ENCODE assay signal across 11 cellular contexts in the genomic region with DNA sequence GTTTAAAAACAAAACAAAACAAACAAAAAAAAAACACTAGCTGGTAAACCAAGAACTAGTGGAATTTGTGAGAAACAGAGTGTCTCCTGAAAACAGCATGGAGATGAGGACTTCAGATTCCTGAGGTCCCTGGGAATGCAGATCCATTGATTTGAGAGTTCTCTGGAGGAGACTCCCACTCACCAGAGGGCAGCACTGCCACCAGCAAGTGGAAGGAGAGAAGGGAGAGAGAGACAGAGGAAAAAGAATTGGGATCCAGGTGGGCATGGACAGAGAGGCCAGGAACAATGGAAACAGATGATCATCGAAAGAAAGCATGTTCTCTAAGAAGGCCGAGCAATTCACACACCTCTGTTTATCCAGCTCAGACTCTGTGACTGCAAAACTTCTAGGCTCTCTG. TPM values are rescaled to one million over a fixed set of nuclear protein-coding genes. Genes with fewer than 3 reads are reported as not detected.
A peak's percentile ranks its signal among the peaks of the same experiment; 100 is the strongest.
DNase-seq lines count a peak whose midpoint lies in the region; ATAC-seq and TF ChIP-seq lines count a peak whose summit lies in the region.
"Had no signal": no experiment of that assay in that cellular context is flagged by ENCODE, and none has a peak within 500 bp of the region (broad histone marks: within the 10 kb centered on the region; RNA-seq: fewer than 3 reads in every experiment).

No MANE protein-coding gene starts in this region.

- H3K4me1 Mint-ChIP-seq in type B pancreatic cell (ENCODE audit: unreplicated experiment): peaks cover 21% of the 10 kb centered on the region

- H3K9me3 Mint-ChIP-seq in type B pancreatic cell: no peaks in the 10 kb centered on the region

- H3K4me3 ChIP-seq in heart right ventricle: no peak overlapping the region

- TF ChIP-seq CTCF in heart right ventricle (IDR thresholded peaks at IDR 0.05): peak; percentile 8 to 62 (median 39)
- TF ChIP-seq CTCF in type B pancreatic cell (conservative IDR thresholded peaks at IDR 0.05): peak; percentile 31

- peak overlapping the region in 7 of 10 donors; percentile 10 to 59 (median 22) for H3K27ac ChIP-seq in heart right ventricle

- no peak overlapping the region for H3K4me3 Mint-ChIP-seq in type B pancreatic cell

- H3K27ac Mint-ChIP-seq in type B pancreatic cell: no peak overlapping the region

- 73 to 80% methylated on average over 2 of the region's 2 CpGs for WGBS in heart right ventricle, 2 donors

- no peaks in the 10 kb centered on the region for H3K36me3 ChIP-seq in heart right ventricle

- H3K27me3 ChIP-seq in heart right ventricle: no peaks in the 10 kb centered on the region

- H3K27me3 Mint-ChIP-seq in type B pancreatic cell: peaks cover 17% of the 10 kb centered on the region

- ATAC-seq in heart right ventricle (no peak), left cardiac atrium (no peak), HG03097 (IDR thresholded peaks at IDR 0.05; ENCODE audit: low FRiP score, unreplicated experiment) (no peak)

- in situ Hi-C loops in SK-MEL-5 (cut with HindIII; ENCODE audit: low pct_unique_long_range_greater_than_20kb, low sequenced_read_pairs): no loop called here

- H3K36me3 Mint-ChIP-seq in type B pancreatic cell: peaks cover 1% of the 10 kb centered on the region

- peaks cover 0 to 53% (median 33%) of the 10 kb centered on the region in 9 donors for H3K4me1 ChIP-seq in heart right ventricle

- DNase-seq in heart right ventricle (no peak), left cardiac atrium (no peak), SK-MEL-5 (ENCODE audit: low read depth, low spot score) (peak; percentile 72), foreskin melanocyte (peak; percentile 51), type B pancreatic cell (ENCODE audit: extremely low spot score, unreplicated experiment) (no peak), NOMO-1 treated with dmso at 0.1 percent for 144 hours (lab: John Stamatoyannopoulos, UW; ENCODE audit: unreplicated experiment) (no peak)
- no peak for DNase-seq in NK-92 treated with Interleukin-12 subunit alpha and Interleukin-12 subunit beta, amount 100 ng/mL, for 24 hours (lab: John Stamatoyannopoulos, UW)
- DNase-seq: DMS79; SIG-M5; stimulated activated naive CD4-positive, alpha-beta T cell had no signal

- intact Hi-C loops in heart right ventricle (cut with DNase I) (loop anchor here in 4 of 10 donors (2.0 to 10.0 kb wide), 4 partner anchors 72 to 279 kb away; no protein-coding TSS in a partner anchor), left cardiac atrium (cut with DNase I) (loop anchor here (5.0 to 10.0 kb wide), 3 partner anchors 52 to 261 kb away; no protein-coding TSS in a partner anchor)

- no peaks in the 10 kb centered on the region for H3K9me3 ChIP-seq in heart right ventricle

RNA-seq across cellular contexts. Expression of a gene that starts 31.8 kb away (rescaled TPM):
- 10 to 100 TPM; 33.1 to 93.4 (median 53.2) TPM for total RNA-seq in heart right ventricle
- 10 to 100 TPM; 21.3 to 21.4 TPM for polyA plus RNA-seq in heart right ventricle
- total RNA-seq in left cardiac atrium: 10 to 100 TPM; 52.7 to 68.5 TPM
- total RNA-seq in SK-MEL-5 (2014; rRNA removed; shearing (Covaris generic)): 66.6 and 66.7 TPM in 2 replicates
- polyA plus RNA-seq in SK-MEL-5 (2015; cell fraction: cytosol; rRNA removed): 76.0 and 81.3 TPM in 2 replicates
- polyA plus RNA-seq in SK-MEL-5 (2015; cell fraction: nucleus; rRNA removed): 31.0 and 38.5 TPM in 2 replicates
- total RNA-seq in type B pancreatic cell (ENCODE audit: low replicate concordance): 14.6 and 40.6 TPM in 2 replicates

Comparison
In these comparisons a context has a peak if more than half of its experiments do, and no peak if none do; other contexts are left out.
1. DNase-seq: peak in SK-MEL-5 (single experiment) and foreskin melanocyte (single experiment); none in heart right ventricle (0 of 2), left cardiac atrium (single experiment), type B pancreatic cell (single experiment), NOMO-1 treated with dmso at 0.1 percent for 144 hours (single experiment) and NK-92 treated with Interleukin-12 subunit alpha and Interleukin-12 subunit beta, amount 100 ng/mL, for 24 hours (single experiment).